Comparison of ENCODE assay signal across 18 cellular contexts in the genomic region with DNA sequence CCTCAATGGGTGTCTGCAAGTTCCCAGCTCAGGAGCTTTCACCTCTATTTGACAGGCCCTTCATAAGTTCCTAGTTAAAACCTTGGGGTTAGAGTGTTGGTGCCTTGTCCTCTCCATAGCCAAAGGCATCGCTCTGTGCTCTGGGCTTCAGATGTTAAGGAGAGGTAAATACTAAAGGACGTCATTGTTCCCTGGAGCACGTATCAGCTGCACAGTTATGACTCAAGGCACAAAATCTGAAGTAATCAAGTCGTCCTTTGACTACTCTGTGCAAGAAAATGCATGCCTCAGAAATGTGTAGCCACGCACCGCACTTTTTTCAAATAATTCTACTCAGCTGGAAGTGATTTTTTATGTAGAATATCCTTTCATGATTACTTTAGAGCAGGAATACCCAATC.
"Had no signal": no experiment of that assay in that cellular context is flagged by ENCODE, and none has a peak within 500 bp of the region (broad histone marks: within the 10 kb centered on the region; RNA-seq: fewer than 3 reads in every experiment).

No MANE protein-coding gene starts in this region.

- DNase-seq: KBM-7, MG63, NCI-H1092, NCI-H1105 treated with DMSO at 0.1 percent for 48 hours, NCI-H1417 treated with DMSO at 0.1 percent for 48 hours, NCI-H146, NCI-H1694 treated with DMSO at 0.1 percent for 48 hours, NCI-H1930, NCI-H2081, NCI-H2107, NCI-H2227 treated with DMSO at 0.1 percent for 48 hours, NCI-H524, NCI-H526 treated with DMSO at 0.1 percent for 48 hours, NCI-H748 treated with DMSO at 0.1 percent for 48 hours, SHP77 had no signal

- H3K9me3 ChIP-seq: MG63 had no signal

- H3K36me3 ChIP-seq: MG63 had no signal

- H3K27me3 ChIP-seq: MG63 had no signal

- H3K4me3 ChIP-seq: MG63 had no signal

- ATAC-seq: SK-N-SH treated with all-trans-retinoic acid at 6 μM for 48 hours had no signal

- H3K27ac ChIP-seq: HL-60, RWPE1 had no signal
